Comparison of ENCODE assay signal across 8 cellular contexts in the genomic region with DNA sequence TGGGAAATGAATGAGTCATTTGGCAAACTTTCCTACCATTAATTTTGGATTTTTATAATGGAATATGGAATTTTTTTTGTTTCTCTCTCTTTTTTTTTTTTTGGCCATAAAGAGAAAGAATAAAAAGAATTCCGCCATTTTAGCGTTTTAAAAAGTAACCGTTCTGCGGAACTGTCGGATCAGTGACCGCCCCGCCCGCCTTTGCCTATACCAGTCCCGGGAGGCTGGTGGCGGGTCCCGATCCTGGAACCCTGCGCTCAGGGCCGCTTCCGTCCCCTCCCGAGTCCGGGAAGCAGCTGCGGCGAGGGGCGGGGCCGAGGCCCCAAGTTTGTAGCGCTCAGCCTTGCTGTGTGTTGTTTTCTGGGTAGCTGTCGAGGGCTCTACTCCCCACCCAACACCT. TPM values are rescaled to one million over a fixed set of nuclear protein-coding genes. Genes with fewer than 3 reads are reported as not detected.
DNase-seq lines count a peak whose midpoint lies in the region; ATAC-seq and TF ChIP-seq lines count a peak whose summit lies in the region.

No MANE protein-coding gene starts in this region.

- peaks cover 3% of the 10 kb centered on the region for H3K4me1 ChIP-seq in effector memory CD4-positive, alpha-beta T cell (ENCODE audit: control insufficient read depth, insufficient read depth, low read length, poor library complexity, severe bottlenecking)

- peaks cover 2 to 10% (median 5%) of the 10 kb centered on the region in 4 donors for H3K4me1 Mint-ChIP-seq in naive thymus-derived CD8-positive, alpha-beta T cell

- peaks cover 4% of the 10 kb centered on the region for H3K27me3 ChIP-seq in effector memory CD4-positive, alpha-beta T cell (replicated peaks; ENCODE audit: control insufficient read depth, insufficient read depth, low read length, poor library complexity, severe bottlenecking)

- no peak for DNase-seq in AG10803 (ENCODE audit: low read depth)
- no peak for DNase-seq in Jurkat, Clone E6-1 (ENCODE audit: low read depth, low spot score)
- DNase-seq in effector memory CD4-positive, alpha-beta T cell, result no peak
- DNase-seq in naive thymus-derived CD8-positive, alpha-beta T cell, result no peak
- no peak for DNase-seq in Kasumi-1 (lab: John Stamatoyannopoulos, UW)
- DNase-seq in NCI-H2029 (lab: John Stamatoyannopoulos, UW), result no peak
- no peak for DNase-seq in omental fat pad (ENCODE audit: low spot score)

- no peak overlapping the region for H3K27ac ChIP-seq in effector memory CD4-positive, alpha-beta T cell (ENCODE audit: insufficient read depth, low read length, poor library complexity, severe bottlenecking)

- H3K4me3 Mint-ChIP-seq in naive thymus-derived CD8-positive, alpha-beta T cell, result peak overlapping the region; percentile 41 to 77 (median 66)

- H3K9me3 Mint-ChIP-seq in naive thymus-derived CD8-positive, alpha-beta T cell, result no peaks in the 10 kb centered on the region

- H3K27me3 Mint-ChIP-seq in naive thymus-derived CD8-positive, alpha-beta T cell, result peaks cover 8 to 50% (median 38%) of the 10 kb centered on the region in 5 donors

- H3K9me3 ChIP-seq in effector memory CD4-positive, alpha-beta T cell (ENCODE audit: control insufficient read depth, low read length), result no peaks in the 10 kb centered on the region

- peaks cover 0 to 3% (median 0%) of the 10 kb centered on the region in 3 donors for H3K36me3 Mint-ChIP-seq in naive thymus-derived CD8-positive, alpha-beta T cell

- no peaks in the 10 kb centered on the region for H3K36me3 ChIP-seq in effector memory CD4-positive, alpha-beta T cell (ENCODE audit: control insufficient read depth, insufficient read depth, low read length)

- peak; percentile 12 to 27 for ATAC-seq in naive thymus-derived CD8-positive, alpha-beta T cell
- ATAC-seq in HG02970 (IDR thresholded peaks at IDR 0.05; ENCODE audit: low FRiP score, unreplicated experiment) (no peak), omental fat pad (ENCODE audit: low FRiP score) (no peak)

- TF ChIP-seq CTCF in AG10803 (conservative IDR thresholded peaks at IDR 0.05; ENCODE audit: low read length) (no peak), omental fat pad (IDR thresholded peaks at IDR 0.05) (no peak)

- peak overlapping the region; percentile 58 for H3K4me3 ChIP-seq in AG10803 (ENCODE audit: low read length)
- H3K4me3 ChIP-seq in Jurkat, Clone E6-1 (ENCODE audit: low read length), result peak overlapping the region; percentile 38
- H3K4me3 ChIP-seq in effector memory CD4-positive, alpha-beta T cell (ENCODE audit: insufficient read depth, low read depth, low read length, poor library complexity, severe bottlenecking), result peak overlapping the region; percentile 59

- no peak overlapping the region for H3K27ac Mint-ChIP-seq in naive thymus-derived CD8-positive, alpha-beta T cell

- POLR2A ChIA-PET in naive thymus-derived CD8-positive, alpha-beta T cell (lab: Charles Lee), result no interaction called here

RNA-seq across cellular contexts. Expression of a gene that starts 0.6 kb away (rescaled TPM):
- polyA plus RNA-seq in Jurkat, Clone E6-1 (2012; ENCODE audit: insufficient read depth, insufficient read length), result 0.60 TPM
- total RNA-seq in naive thymus-derived CD8-positive, alpha-beta T cell, result 10 to 100 TPM; 27.2 TPM
- 1 to 10 TPM in 2 of 3 donors, under 1 TPM in 1; 0.66 to 1.7 (median 1.1) TPM for polyA plus RNA-seq in naive thymus-derived CD8-positive, alpha-beta T cell
- 1 to 10 TPM; 6.5 to 9.8 (median 7.4) TPM for total RNA-seq in omental fat pad

RNA-seq across cellular contexts. Expression of a gene that starts 50.4 kb away (rescaled TPM):
- polyA plus RNA-seq in Jurkat, Clone E6-1 (2012; ENCODE audit: insufficient read depth, insufficient read length), result 176 TPM
- total RNA-seq in naive thymus-derived CD8-positive, alpha-beta T cell, result 100 to 1,000 TPM; 233 to 241 TPM
- 10 to 100 TPM; 41.1 to 54.8 (median 41.8) TPM for polyA plus RNA-seq in naive thymus-derived CD8-positive, alpha-beta T cell
- total RNA-seq in omental fat pad, result 100 to 1,000 TPM in 1 of 4 donors, 10 to 100 TPM in 3; 64.4 to 122 (median 81.7) TPM

RNA-seq across cellular contexts. Expression of a gene that starts 50.7 kb away (rescaled TPM):
- polyA plus RNA-seq in Jurkat, Clone E6-1 (2012; ENCODE audit: insufficient read depth, insufficient read length), result not detected
- 1 to 10 TPM; 1.6 to 1.9 TPM for total RNA-seq in naive thymus-derived CD8-positive, alpha-beta T cell
- polyA plus RNA-seq in naive thymus-derived CD8-positive, alpha-beta T cell, result not detected
- 10 to 100 TPM in 3 of 4 donors, 1 to 10 TPM in 1; 3.6 to 15.1 (median 14.4) TPM for total RNA-seq in omental fat pad

Comparison
In these comparisons a context has a peak if more than half of its experiments do, and no peak if none do; other contexts are left out.
1. ATAC-seq: peak in naive thymus-derived CD8-positive, alpha-beta T cell (2 of 2); none in HG02970 (single experiment) and omental fat pad (single experiment).
2. Peak in every context shown above with its lines, with median percentiles within 50 percentile points of each other: H3K4me3 ChIP-seq.